Comparison of ENCODE assay signal across 16 cellular contexts in the genomic region with DNA sequence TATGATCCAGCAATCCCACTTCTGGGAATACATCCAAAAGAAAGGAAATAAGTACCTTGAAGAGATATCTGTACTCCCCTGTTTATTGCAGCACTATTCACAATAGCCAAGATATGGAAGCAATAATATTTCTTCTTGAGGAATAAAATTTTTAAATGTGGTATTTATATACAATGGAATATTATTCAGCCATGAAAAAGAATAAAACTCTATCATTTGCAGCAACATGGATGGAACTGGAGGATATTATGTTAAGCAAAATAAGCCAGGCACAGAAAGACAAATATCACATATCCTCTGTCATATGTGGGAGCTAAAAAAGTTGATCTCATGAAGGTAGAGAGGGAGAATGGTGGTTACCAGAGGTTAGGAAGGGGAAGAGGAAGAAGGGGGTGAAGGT. TPM values are rescaled to one million over a fixed set of nuclear protein-coding genes. Genes with fewer than 3 reads are reported as not detected.
"Had no signal": no experiment of that assay in that cellular context is flagged by ENCODE, and none has a peak within 500 bp of the region (broad histone marks: within the 10 kb centered on the region; RNA-seq: fewer than 3 reads in every experiment).

No MANE protein-coding gene starts in this region.

- H3K4me1 Mint-ChIP-seq: activated naive CD4-positive, alpha-beta T cell treated with anti-CD3 and anti-CD28 coated beads, Interleukin-2, amount 50 U/mL, for 24 hours; brain had no signal

- DNase-seq: activated CD4-positive, alpha-beta T cell treated with anti-CD3 and anti-CD28 coated beads for 4 hours; activated effector memory CD4-positive, alpha-beta T cell treated with Interleukin-2 at 50 U/mL for 16 hours; midbrain; ovary; right lobe of liver had no signal

- H3K27ac Mint-ChIP-seq: activated naive CD4-positive, alpha-beta T cell treated with anti-CD3 and anti-CD28 coated beads, Interleukin-2, amount 50 U/mL, for 24 hours; brain; neural progenitor cell; WTC11 had no signal

- H3K4me2 ChIP-seq: smooth muscle cell had no signal

- H3K4me3 Mint-ChIP-seq: activated naive CD4-positive, alpha-beta T cell treated with anti-CD3 and anti-CD28 coated beads, Interleukin-2, amount 50 U/mL, for 24 hours; brain; central memory CD8-positive, alpha-beta T cell; neural progenitor cell; WTC11 had no signal

- H3K36me3 Mint-ChIP-seq: activated naive CD4-positive, alpha-beta T cell treated with anti-CD3 and anti-CD28 coated beads, Interleukin-2, amount 50 U/mL, for 24 hours; brain; neural progenitor cell; WTC11 had no signal

- H3K9ac ChIP-seq: neural progenitor cell had no signal

- H3K27me3 ChIP-seq: esophagus muscularis mucosa, neural progenitor cell, ovary, right lobe of liver had no signal

- H3K4me3 ChIP-seq: coronary artery, esophagus muscularis mucosa, neural progenitor cell, ovary, right lobe of liver, smooth muscle cell, thoracic aorta had no signal

- H3K9me3 Mint-ChIP-seq: central memory CD8-positive, alpha-beta T cell; neural progenitor cell had no signal

- H3K4me1 ChIP-seq: esophagus muscularis mucosa, right lobe of liver had no signal

- ATAC-seq: left lobe of liver, right lobe of liver, WTC11 had no signal

- H3K9me3 ChIP-seq: esophagus muscularis mucosa, ovary, thoracic aorta had no signal

- H3K27ac ChIP-seq: coronary artery, esophagus muscularis mucosa, ovary, right lobe of liver, thoracic aorta had no signal

- H3K27me3 Mint-ChIP-seq: central memory CD8-positive, alpha-beta T cell had no signal

- H3K36me3 ChIP-seq: esophagus muscularis mucosa, neural progenitor cell, ovary, right lobe of liver, thoracic aorta had no signal

RNA-seq across cellular contexts. Expression of a gene that starts 1.4 kb away (rescaled TPM):
- total RNA-seq: pulmonary artery endothelial cell had no signal
